ENCODE assay signal across 1 cellular context in the genomic region with DNA sequence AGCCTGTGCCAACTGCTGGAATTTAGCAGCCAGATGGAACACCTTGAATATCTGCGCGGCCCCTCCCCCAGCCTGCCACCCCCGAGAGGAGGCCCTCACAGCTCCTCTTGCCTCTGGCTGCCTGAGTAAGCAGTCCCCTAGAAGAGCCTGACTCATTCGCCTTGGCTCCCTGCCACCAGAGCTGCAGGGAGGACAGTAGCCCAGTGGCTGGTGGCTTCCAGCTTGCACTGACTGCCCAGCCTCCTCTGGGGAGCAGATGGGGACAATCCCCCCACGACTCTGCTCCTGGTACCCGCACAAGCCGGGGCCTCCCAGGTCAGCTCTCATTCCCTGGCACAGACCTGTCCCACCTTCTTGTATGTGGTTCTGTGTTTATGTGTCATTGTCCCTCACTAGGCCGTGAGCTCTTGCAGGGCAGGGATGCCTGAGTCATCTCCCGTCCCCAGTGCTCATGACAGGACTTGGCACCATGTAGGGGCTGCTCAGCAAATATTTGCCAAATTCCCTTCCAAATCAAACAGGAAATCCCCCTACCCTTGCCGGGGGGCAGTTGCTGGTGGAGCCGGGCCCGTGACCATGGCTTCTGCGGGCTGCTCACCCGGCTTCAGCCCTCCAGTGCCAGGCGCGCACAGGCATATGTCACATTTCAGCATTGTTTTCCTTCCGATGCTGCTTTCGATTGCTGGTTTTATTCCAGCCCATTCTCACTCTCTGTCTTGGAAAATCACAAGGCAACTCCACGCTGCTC.
TF ChIP-seq lines count a peak whose summit lies in the region.

No MANE protein-coding gene starts in this region.

TF ChIP-seq in HepG2, 621 proteins besides CTCF, POLR2A, EP300 and RAD21 (continued from another document):
- TF ChIP-seq GPBP1L1 (CRISPR knock-in tag; IDR thresholded peaks at IDR 0.05) (no peak), SP1 (IDR thresholded peaks at IDR 0.05) (no peak), SP1 (CRISPR knock-in tag; IDR thresholded peaks at IDR 0.05) (0 out of 2 replicates have a peak, but pooled peaks have one; percentile 21), NCOA2 (CRISPR knock-in tag; IDR thresholded peaks at IDR 0.05) (peak; percentile 21; the same call in 1 of the 2 replicates), ZNF501 (CRISPR knock-in tag; IDR thresholded peaks at IDR 0.05) (peak; percentile 65; the same call in 1 of the 2 replicates), MXI1 (IDR thresholded peaks at IDR 0.05; ENCODE audit: borderline replicate concordance, low read depth, low read length) (peak; percentile 45; the same call in 1 of the 3 replicates)
